ENCODE assay signal across 8 cellular contexts in genomic region chr22:50508897-50509296, GRCh38. TPM values are rescaled to one million over a fixed set of nuclear protein-coding genes. Genes with fewer than 3 reads are reported as not detected.
A peak's percentile ranks its signal among the peaks of the same experiment; 100 is the strongest.
DNase-seq lines count a peak whose midpoint lies in the region; ATAC-seq and TF ChIP-seq lines count a peak whose summit lies in the region.

No MANE protein-coding gene starts in this region.

- H3K4me1 Mint-ChIP-seq in nephron progenitor cell = peaks cover 15% of the 10 kb centered on the region

- H3K36me3 Mint-ChIP-seq in nephron progenitor cell (ENCODE audit: low read depth) = peaks cover 9% of the 10 kb centered on the region

- peak overlapping the region; percentile 89 for H3K4me2 ChIP-seq in Loucy (ENCODE audit: low read depth, low read length, poor library complexity, severe bottlenecking)

- no peak for TF ChIP-seq CTCF in BJ (IDR thresholded peaks at IDR 0.05; ENCODE audit: insufficient read depth, low read depth, low read length)
- no peak for TF ChIP-seq CTCF in Loucy (conservative IDR thresholded peaks at IDR 0.05; ENCODE audit: low read length)
- no peak for TF ChIP-seq CTCF in dorsolateral prefrontal cortex (IDR thresholded peaks at IDR 0.05 in 54 of 56, conservative IDR thresholded peaks at IDR 0.05 in 2 of 56; ENCODE audit: low read depth in 1 of 56, partially characterized antibody in 56 of 56)
- no peak for TF ChIP-seq CTCF in nephron progenitor cell (IDR thresholded peaks at IDR 0.05)

- intact Hi-C loops in dorsolateral prefrontal cortex (cut with DNase I) = loop anchor here (1.0 to 10.0 kb wide), 3 partner anchors 16 to 234 kb away; partner anchors contain the start of genes SCO2 (in 2 of the 2) and MAPK11 (in 1 of the 2)
- intact Hi-C loops in head of caudate nucleus (cut with DNase I) = loop anchor here (2.0 to 10.0 kb wide), 2 partner anchors 16 to 264 kb away; partner anchors contain the start of genes SCO2 and TUBGCP6

- H3F3A ChIP-seq in Loucy (ENCODE audit: low read depth) = no peaks in the 10 kb centered on the region

- CTCF ChIA-PET in BJ (lab: Yijun Ruan, JAX) = interaction anchor here (1.5 to 2.3 kb wide), 2 partner anchors 11 to 17 kb away, joined by 3 to 8 read pairs; partner anchors contain the start of gene SCO2

- H3K9me3 ChIP-seq in Loucy (ENCODE audit: insufficient read depth, low read depth, low read length) = no peaks in the 10 kb centered on the region

- peaks cover 10% of the 10 kb centered on the region for H4K20me1 ChIP-seq in Loucy (ENCODE audit: insufficient read depth, low read length, poor library complexity, severe bottlenecking)

- H3K9ac ChIP-seq in Loucy (ENCODE audit: low read depth, low read length, poor library complexity, severe bottlenecking) = peak overlapping the region; percentile 76

- peaks cover 79% of the 10 kb centered on the region for H3K79me2 ChIP-seq in Loucy (ENCODE audit: insufficient read depth, low read length)

- H3K27me3 ChIP-seq in BJ (ENCODE audit: control insufficient read depth, insufficient read depth, low read length) = no peaks in the 10 kb centered on the region
- H3K27me3 ChIP-seq in Loucy (ENCODE audit: insufficient read depth, low read length, poor library complexity, severe bottlenecking) = no peaks in the 10 kb centered on the region
- H3K27me3 ChIP-seq in dorsolateral prefrontal cortex = no peaks in the 10 kb centered on the region

- no peak for ATAC-seq in HG02623 (IDR thresholded peaks at IDR 0.05; ENCODE audit: unreplicated experiment)

- peak overlapping the region in 49 of 59 donors; percentile 32 to 93 (median 82) for H3K27ac ChIP-seq in dorsolateral prefrontal cortex

- H3K9me2 ChIP-seq in Loucy (replicated peaks; ENCODE audit: low read depth, low read length) = no peaks in the 10 kb centered on the region

- DNase-seq in BJ (ENCODE audit: low read depth) = no peak
- DNase-seq in dorsolateral prefrontal cortex = no peak
- no peak for DNase-seq in nephron progenitor cell
- no peak for DNase-seq in A172 (ENCODE audit: low spot score)
- DNase-seq in head of caudate nucleus = no peak
- no peak for DNase-seq in NCI-H345 treated with DMSO at 0.1 percent for 48 hours (lab: John Stamatoyannopoulos, UW; ENCODE audit: unreplicated experiment)

- H3K4me3 ChIP-seq in BJ (ENCODE audit: low read depth, low read length) (peak overlapping the region; percentile 92), Loucy (ENCODE audit: low read length, poor library complexity, severe bottlenecking) (peak overlapping the region; percentile 77), dorsolateral prefrontal cortex (peak overlapping the region; percentile 56 to 98 (median 85))

- H3K36me3 ChIP-seq in BJ (ENCODE audit: control insufficient read depth, insufficient read depth, low read length) (peaks cover 15% of the 10 kb centered on the region), Loucy (ENCODE audit: insufficient read depth, low read length) (no peaks in the 10 kb centered on the region)

- H3K27me3 Mint-ChIP-seq in nephron progenitor cell (ENCODE audit: low read depth, poor library complexity) = no peaks in the 10 kb centered on the region

- peak overlapping the region; percentile 88; the same call in 1 of the 2 replicates for H2AFZ ChIP-seq in Loucy (ENCODE audit: low read length)

- POLR2A ChIA-PET in BJ (lab: Charles Lee) = interaction anchor here (0.6 kb wide), 1 partner anchor 16 kb away, joined by 4 read pairs; no protein-coding TSS in a partner anchor

- peak overlapping the region; percentile 93 for H3K4me3 Mint-ChIP-seq in nephron progenitor cell

- no peaks in the 10 kb centered on the region for H3K9me3 Mint-ChIP-seq in nephron progenitor cell

- H3K4me1 ChIP-seq in Loucy (ENCODE audit: insufficient read depth, low read length, poor library complexity, severe bottlenecking) = peaks cover 24% of the 10 kb centered on the region

- peak overlapping the region; percentile 97 for H3K27ac Mint-ChIP-seq in nephron progenitor cell

RNA-seq across cellular contexts. Expression of gene NCAPH2, which starts 0.9 kb away (rescaled TPM):
- polyA plus RNA-seq in BJ (2011; rRNA removed) = 16.1 and 31.7 TPM in 2 replicates
- polyA minus RNA-seq in BJ (2011; rRNA and poly(A)+ RNA removed) = 22.3 and 29.2 TPM in 2 replicates
- 10 to 100 TPM; 47.2 to 83.2 (median 61.5) TPM for total RNA-seq in dorsolateral prefrontal cortex
- total RNA-seq in A172 (2014; rRNA removed; shearing (Covaris generic)) = 51.8 and 55.6 TPM in 2 replicates

RNA-seq across cellular contexts. Expression of gene LMF2, which starts 1.4 kb away (rescaled TPM):
- 54.0 and 111 TPM in 2 replicates for polyA plus RNA-seq in BJ (2011; rRNA removed)
- polyA minus RNA-seq in BJ (2011; rRNA and poly(A)+ RNA removed) = 47.9 and 49.1 TPM in 2 replicates
- total RNA-seq in dorsolateral prefrontal cortex = 10 to 100 TPM; 32.4 to 63.2 (median 43.6) TPM
- 21.3 and 28.7 TPM in 2 replicates for total RNA-seq in A172 (2014; rRNA removed; shearing (Covaris generic))

RNA-seq across cellular contexts. Expression of gene SCO2, which starts 16.5 kb away (rescaled TPM):
- 0.78 and 2.5 TPM in 2 replicates for polyA plus RNA-seq in BJ (2011; rRNA removed)
- 0.98 and 2.6 TPM in 2 replicates for polyA minus RNA-seq in BJ (2011; rRNA and poly(A)+ RNA removed)
- 10 to 100 TPM in 4 of 120 experiments, 1 to 10 TPM in 45, under 1 TPM in 4, not detected in 67; 0.59 to 11.9 (median 2.8) TPM for total RNA-seq in dorsolateral prefrontal cortex
- 8.0 and 9.5 TPM in 2 replicates for total RNA-seq in A172 (2014; rRNA removed; shearing (Covaris generic))

RNA-seq across cellular contexts. Expression of gene TYMP, which starts 20.9 kb away (rescaled TPM):
- polyA plus RNA-seq in BJ (2011; rRNA removed) = 13.1 and 20.6 TPM in 2 replicates
- polyA minus RNA-seq in BJ (2011; rRNA and poly(A)+ RNA removed) = 7.0 and 10.4 TPM in 2 replicates
- 10 to 100 TPM in 50 of 120 experiments, 1 to 10 TPM in 70; 1.4 to 47.4 (median 7.6) TPM for total RNA-seq in dorsolateral prefrontal cortex
- total RNA-seq in A172 (2014; rRNA removed; shearing (Covaris generic)) = 0.10 and 0.31 TPM in 2 replicates

RNA-seq across cellular contexts. Expression of gene MIOX, which starts 22.2 kb away (rescaled TPM):
- 0.16 and 0.20 TPM in 2 replicates for polyA plus RNA-seq in BJ (2011; rRNA removed)
- polyA minus RNA-seq in BJ (2011; rRNA and poly(A)+ RNA removed) = not detected in 2 replicates
- total RNA-seq in dorsolateral prefrontal cortex = under 1 TPM in 1 of 120 experiments, not detected in 119; 0.46 TPM
- total RNA-seq in A172 (2014; rRNA removed; shearing (Covaris generic)) = not detected in 2 replicates
